In genomic region chr15:56428821-56429458, GRCh38 we compare ENCODE assay signal across 9 cellular contexts. TPM values are rescaled to one million over a fixed set of nuclear protein-coding genes. Genes with fewer than 3 reads are reported as not detected.
A peak's percentile ranks its signal among the peaks of the same experiment; 100 is the strongest.
DNase-seq lines count a peak whose midpoint lies in the region; ATAC-seq and TF ChIP-seq lines count a peak whose summit lies in the region.
"Had no signal": no experiment of that assay in that cellular context is flagged by ENCODE, and none has a peak within 500 bp of the region (broad histone marks: within the 10 kb centered on the region; RNA-seq: fewer than 3 reads in every experiment).

No MANE protein-coding gene starts in this region.

- H3K27me3 ChIP-seq in colonic mucosa = no peaks in the 10 kb centered on the region
- H3K27me3 ChIP-seq: neutrophil had no signal

- H3K36me3 ChIP-seq in colonic mucosa = no peaks in the 10 kb centered on the region
- H3K36me3 ChIP-seq: neutrophil had no signal

- peak; percentile 34 for TF ChIP-seq CTCF in colonic mucosa (IDR thresholded peaks at IDR 0.05)

- no peak overlapping the region for H3K4me3 Mint-ChIP-seq in naive B cell

- peaks cover 5 to 16% of the 10 kb centered on the region in 2 donors for H3K36me3 Mint-ChIP-seq in naive B cell

- no peaks in the 10 kb centered on the region for H3K27me3 Mint-ChIP-seq in naive B cell

- H3K4me3 ChIP-seq in colonic mucosa = no peak overlapping the region

- H3K27ac Mint-ChIP-seq in naive B cell = no peak overlapping the region

- no peak for ATAC-seq in naive B cell (ENCODE audit: low read depth in 2 of 2)
- ATAC-seq in HG02973 (IDR thresholded peaks at IDR 0.05; ENCODE audit: unreplicated experiment) = no peak
- no peak for ATAC-seq in left ventricle myocardium superior

- H3K9me3 Mint-ChIP-seq in naive B cell = peaks cover 3 to 24% (median 9%) of the 10 kb centered on the region in 7 donors

- H3K9ac ChIP-seq in colonic mucosa (ENCODE audit: low read depth in 2 of 2, low read length in 2 of 2) = no peak overlapping the region

- no peaks in the 10 kb centered on the region for H3K4me1 ChIP-seq in colonic mucosa

- no peaks in the 10 kb centered on the region for H3K4me1 Mint-ChIP-seq in naive B cell

- DNase-seq in D341Med (ENCODE audit: low spot score) (peak; percentile 27), HCEC 1CT (peak; percentile 54), NCI-H226 (peak; percentile 20), colonic mucosa (no peak), naive B cell (peak; percentile 2), ecto neural progenitor cell (ENCODE audit: low spot score) (no peak), left ventricle myocardium superior (no peak)

- intact Hi-C loops in colonic mucosa (cut with DNase I) (loop anchor here (2.0 kb wide), 1 partner anchor 182 kb away; no protein-coding TSS in a partner anchor), left ventricle myocardium superior (cut with micrococcal nuclease) (no loop called here)

- H3K9me3 ChIP-seq in colonic mucosa = no peaks in the 10 kb centered on the region
- H3K9me3 ChIP-seq: neutrophil had no signal

- H3K27ac ChIP-seq in colonic mucosa = no peak overlapping the region
- H3K27ac ChIP-seq: neutrophil had no signal

RNA-seq across cellular contexts. Expression of gene MNS1, which starts 36.0 kb away (rescaled TPM):
- 1 to 10 TPM in 1 of 2 donors, under 1 TPM in 1; 0.58 to 2.8 TPM for total RNA-seq in colonic mucosa
- 1 to 10 TPM in 1 of 6 donors, under 1 TPM in 3, not detected in 2; 0.15 to 1.9 (median 0.80) TPM for polyA plus RNA-seq in naive B cell (ENCODE audit: low read depth in 6 of 6)
- total RNA-seq in left ventricle myocardium superior = 1.0 TPM

Comparison
In these comparisons a context has a peak if more than half of its experiments do, and no peak if none do; other contexts are left out.
1. DNase-seq: peak in D341Med (single experiment), HCEC 1CT (single experiment), NCI-H226 (single experiment) and naive B cell (single experiment); none in colonic mucosa (single experiment), ecto neural progenitor cell (single experiment) and left ventricle myocardium superior (single experiment).